ENCODE assay signal across 29 cellular contexts in the genomic region with DNA sequence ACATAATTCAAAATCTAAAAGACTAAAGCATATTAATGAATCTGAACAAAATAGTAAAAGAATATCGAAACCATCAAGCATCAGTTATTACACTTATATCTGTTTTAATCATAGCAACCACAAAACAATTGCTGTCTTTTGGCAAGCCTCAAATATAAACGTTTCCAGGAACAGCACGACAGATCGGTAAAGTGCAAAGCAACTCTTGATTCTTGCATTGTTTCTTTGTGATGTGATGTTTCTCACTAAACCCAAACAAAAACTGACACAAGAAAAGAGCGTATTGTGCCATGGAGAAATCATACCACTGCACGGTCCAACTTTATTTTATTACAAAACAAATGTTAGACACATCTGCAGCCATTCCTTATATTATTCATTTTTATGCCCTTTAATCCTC. TPM values are rescaled to one million over a fixed set of nuclear protein-coding genes. Genes with fewer than 3 reads are reported as not detected.
"Had no signal": no experiment of that assay in that cellular context is flagged by ENCODE, and none has a peak within 500 bp of the region (broad histone marks: within the 10 kb centered on the region; RNA-seq: fewer than 3 reads in every experiment).

No MANE protein-coding gene starts in this region.

- H3K4me3 Mint-ChIP-seq: activated CD4-positive, alpha-beta memory T cell treated with anti-CD3 and anti-CD28 coated beads for 36 hours; activated CD4-positive, alpha-beta T cell treated with anti-CD3 and anti-CD28 coated beads, Interleukin-2, amount 10 ng/mL, durations not matched to agents 7 days and 5 days; activated naive CD8-positive, alpha-beta T cell treated with anti-CD3 and anti-CD28 coated beads, Interleukin-2, amount 50 U/mL, for 24 hours; activated T-cell treated with anti-CD3 and anti-CD28 coated beads, Interleukin-2, amount 50 U/mL, for 4 hours; IgD-negative memory B cell had no signal

- H3K27me3 ChIP-seq: brain microvascular endothelial cell had no signal

- H3K4me1 Mint-ChIP-seq: activated CD4-positive, alpha-beta T cell treated with anti-CD3 and anti-CD28 coated beads, Interleukin-2, amount 10 ng/mL, durations not matched to agents 7 days and 5 days; activated naive CD8-positive, alpha-beta T cell treated with anti-CD3 and anti-CD28 coated beads, Interleukin-2, amount 50 U/mL, for 24 hours had no signal

- H3K36me3 ChIP-seq: brain microvascular endothelial cell had no signal

- H3K27me3 Mint-ChIP-seq: activated CD4-positive, alpha-beta memory T cell treated with anti-CD3 and anti-CD28 coated beads for 36 hours; activated CD4-positive, alpha-beta T cell treated with anti-CD3 and anti-CD28 coated beads, Interleukin-2, amount 10 ng/mL, durations not matched to agents 7 days and 5 days; activated naive CD8-positive, alpha-beta T cell treated with anti-CD3 and anti-CD28 coated beads, Interleukin-2, amount 50 U/mL, for 24 hours; IgD-negative memory B cell had no signal

- H3K9me3 Mint-ChIP-seq: activated CD4-positive, alpha-beta memory T cell treated with anti-CD3 and anti-CD28 coated beads for 36 hours; activated CD4-positive, alpha-beta T cell treated with anti-CD3 and anti-CD28 coated beads, Interleukin-2, amount 10 ng/mL, durations not matched to agents 7 days and 5 days; IgD-negative memory B cell had no signal

- H3K27ac ChIP-seq: brain microvascular endothelial cell, SK-N-MC, VCaP had no signal

- H3K36me3 Mint-ChIP-seq: activated CD4-positive, alpha-beta memory T cell treated with anti-CD3 and anti-CD28 coated beads for 36 hours; activated naive CD4-positive, alpha-beta T cell treated with anti-CD3 and anti-CD28 coated beads, Interleukin-2, amount 50 U/mL, for 72 hours; IgD-negative memory B cell had no signal

- H3K4me3 ChIP-seq: SK-N-MC had no signal

- H3K27ac Mint-ChIP-seq: activated CD4-positive, alpha-beta memory T cell treated with anti-CD3 and anti-CD28 coated beads for 36 hours; activated CD4-positive, alpha-beta T cell treated with anti-CD3 and anti-CD28 coated beads, Interleukin-2, amount 10 ng/mL, durations not matched to agents 7 days and 5 days; activated naive CD4-positive, alpha-beta T cell treated with anti-CD3 and anti-CD28 coated beads, Interleukin-2, amount 50 U/mL, for 72 hours; activated naive CD8-positive, alpha-beta T cell treated with anti-CD3 and anti-CD28 coated beads, Interleukin-2, amount 50 U/mL, for 24 hours; IgD-negative memory B cell had no signal

- DNase-seq: activated CD4-positive, alpha-beta memory T cell treated with anti-CD3 and anti-CD28 coated beads for 36 hours; activated CD4-positive, alpha-beta T cell treated with anti-CD3 and anti-CD28 coated beads, Interleukin-2, amount 10 ng/mL, durations not matched to agents 7 days and 5 days; activated CD4-positive, CD25-positive, alpha-beta regulatory T cell; activated CD8-positive, alpha-beta memory T cell treated with anti-CD3 and anti-CD28 coated beads for 24 hours; activated effector memory CD4-positive, alpha-beta T cell treated with anti-CD3 and anti-CD28 coated beads, Interleukin-2, amount 50 U/mL, for 16 hours; activated naive CD4-positive, alpha-beta T cell treated with Interleukin-2 at 50 U/mL for 16 hours; activated naive CD8-positive, alpha-beta T cell treated with anti-CD3 and anti-CD28 coated beads, Interleukin-2, amount 50 U/mL, for 24 hours; activated T-cell treated with anti-CD3 and anti-CD28 coated beads, Interleukin-2, amount 50 U/mL, for 4 hours; amygdala; brain microvascular endothelial cell; KG1; NCI-H1092 treated with DMSO at 0.1 percent for 48 hours; NCI-H1417 treated with DMSO at 0.1 percent for 48 hours; NCI-H1694; NCI-H2029; NCI-H345; NCI-H510A; NCI-H526 treated with DMSO at 0.1 percent for 48 hours; NCI-H82; T-helper 1 cell had no signal

RNA-seq across cellular contexts. Expression of gene MYF6, which starts 9.2 kb away (rescaled TPM):
- total RNA-seq: activated CD4-positive, alpha-beta memory T cell treated with anti-CD3 and anti-CD28 coated beads for 36 hours; activated CD4-positive, alpha-beta T cell treated with anti-CD3 and anti-CD28 coated beads, Interleukin-2, amount 10 ng/mL, durations not matched to agents 7 days and 5 days; activated naive CD4-positive, alpha-beta T cell treated with anti-CD3 and anti-CD28 coated beads, Interleukin-2, amount 50 U/mL, for 72 hours; activated T-cell treated with anti-CD3 and anti-CD28 coated beads, Interleukin-2, amount 50 U/mL, for 4 hours; MCF 10A; OCI-LY7; Right ventricle myocardium inferior; RPMI7951; T-helper 2 cell treated with Interferon-gamma antibody and Interleukin-4, amounts not matched to agents 100 ng/mL and 5 ng/mL, for 36 hours had no signal
- polyA plus RNA-seq: IgD-negative memory B cell had no signal

RNA-seq across cellular contexts. Expression of gene MYF5, which starts 18.4 kb away (rescaled TPM):
- total RNA-seq: activated CD4-positive, alpha-beta memory T cell treated with anti-CD3 and anti-CD28 coated beads for 36 hours; activated CD4-positive, alpha-beta T cell treated with anti-CD3 and anti-CD28 coated beads, Interleukin-2, amount 10 ng/mL, durations not matched to agents 7 days and 5 days; activated naive CD4-positive, alpha-beta T cell treated with anti-CD3 and anti-CD28 coated beads, Interleukin-2, amount 50 U/mL, for 72 hours; activated T-cell treated with anti-CD3 and anti-CD28 coated beads, Interleukin-2, amount 50 U/mL, for 4 hours; MCF 10A; OCI-LY7; Right ventricle myocardium inferior; RPMI7951; T-helper 2 cell treated with Interferon-gamma antibody and Interleukin-4, amounts not matched to agents 100 ng/mL and 5 ng/mL, for 36 hours had no signal
- polyA plus RNA-seq: IgD-negative memory B cell had no signal
